Comparison of ENCODE assay signal across 28 cellular contexts in genomic region chr6:48117246-48117645, GRCh38. TPM values are rescaled to one million over a fixed set of nuclear protein-coding genes. Genes with fewer than 3 reads are reported as not detected.
"Had no signal": no experiment of that assay in that cellular context is flagged by ENCODE, and none has a peak within 500 bp of the region (broad histone marks: within the 10 kb centered on the region; RNA-seq: fewer than 3 reads in every experiment).

No MANE protein-coding gene starts in this region.

- H3K4me3 Mint-ChIP-seq: immature natural killer cell; mesothelial cell of epicardium; naive thymus-derived CD4-positive, alpha-beta T cell; natural killer cell treated with Interleukin-12 subunit alpha and Interleukin-12 subunit beta and Interleukin-15 and Interleukin-18, amount 100 ng/mL, for 72 hours; neural crest cell; stimulated activated naive B cell treated with anti-CD40 and anti-IgM and Interleukin-4, amounts not matched to agents 10 μg/mL and 1 μg/mL and 100 μg/mL, for 72 hours had no signal

- DNase-seq: hypothalamus; immature natural killer cell; kidney; left colon; left ventricle myocardium inferior; mesendoderm; naive thymus-derived CD4-positive, alpha-beta T cell; ovary; right lobe of liver; stimulated activated CD4-positive, alpha-beta T cell treated with anti-CD3 and anti-CD28 coated beads, Interleukin-12 subunit alpha, Interleukin-12 subunit beta, amount 100 ng/mL, for 4 hours; stimulated activated CD4-positive, alpha-beta T cell treated with anti-CD3 and anti-CD28 coated beads, Interleukin-15, amount 100 ng/mL, for 24 hours; stimulated activated CD4-positive, alpha-beta T cell treated with anti-CD3 and anti-CD28 coated beads, Interleukin-2, amount 100 ng/mL, for 24 hours; stimulated activated CD4-positive, alpha-beta T cell treated with anti-CD3 and anti-CD28 coated beads, Interleukin-4, amount 100 ng/mL, for 1 hour; stimulated activated naive B cell treated with anti-CD40 and anti-IgM and Interleukin-4, amounts not matched to agents 10 μg/mL and 1 μg/mL and 100 μg/mL, for 72 hours; stimulated activated naive CD8-positive, alpha-beta T cell treated with anti-CD3 and anti-CD28 coated beads, Interleukin-15, Interleukin-2, amounts not matched to agents 100 U/mL and 50 U/mL, for 24 hours; stomach; testis; thyroid gland; transverse colon; upper lobe of left lung had no signal

- H3K36me3 Mint-ChIP-seq: immature natural killer cell; mesothelial cell of epicardium; naive thymus-derived CD4-positive, alpha-beta T cell; natural killer cell treated with Interleukin-12 subunit alpha and Interleukin-12 subunit beta and Interleukin-15 and Interleukin-18, amount 100 ng/mL, for 72 hours; stimulated activated naive B cell treated with anti-CD40 and anti-IgM and Interleukin-4, amounts not matched to agents 10 μg/mL and 1 μg/mL and 100 μg/mL, for 72 hours had no signal

- H3K9me3 ChIP-seq: left ventricle myocardium inferior, ovary, right atrium auricular region, right lobe of liver, stomach, testis, thyroid gland, transverse colon, upper lobe of left lung, vagina had no signal

- H3K27me3 Mint-ChIP-seq: naive thymus-derived CD4-positive, alpha-beta T cell; natural killer cell treated with Interleukin-12 subunit alpha and Interleukin-12 subunit beta and Interleukin-15 and Interleukin-18, amount 100 ng/mL, for 72 hours; progenitor cell of endocrine pancreas; stimulated activated naive B cell treated with anti-CD40 and anti-IgM and Interleukin-4, amounts not matched to agents 10 μg/mL and 1 μg/mL and 100 μg/mL, for 72 hours had no signal

- H3K4me1 Mint-ChIP-seq: immature natural killer cell; naive thymus-derived CD4-positive, alpha-beta T cell; stimulated activated naive B cell treated with anti-CD40 and anti-IgM and Interleukin-4, amounts not matched to agents 10 μg/mL and 1 μg/mL and 100 μg/mL, for 72 hours had no signal

- ATAC-seq: left colon; naive thymus-derived CD4-positive, alpha-beta T cell; natural killer cell treated with Interleukin-12 subunit alpha and Interleukin-12 subunit beta and Interleukin-15 and Interleukin-18, amount 100 ng/mL, for 72 hours; right lobe of liver; stimulated activated naive B cell treated with anti-CD40 and anti-IgM and Interleukin-4, amounts not matched to agents 10 μg/mL and 1 μg/mL and 100 μg/mL, for 72 hours; stimulated activated naive CD8-positive, alpha-beta T cell treated with anti-CD3 and anti-CD28 coated beads, Interleukin-15, Interleukin-2, amounts not matched to agents 100 U/mL and 50 U/mL, for 24 hours had no signal

- H3K27ac Mint-ChIP-seq: immature natural killer cell; mesothelial cell of epicardium; naive thymus-derived CD4-positive, alpha-beta T cell; natural killer cell treated with Interleukin-12 subunit alpha and Interleukin-12 subunit beta and Interleukin-15 and Interleukin-18, amount 100 ng/mL, for 72 hours; progenitor cell of endocrine pancreas; stimulated activated naive B cell treated with anti-CD40 and anti-IgM and Interleukin-4, amounts not matched to agents 10 μg/mL and 1 μg/mL and 100 μg/mL, for 72 hours had no signal

- H3K27ac ChIP-seq: left ventricle myocardium inferior, ovary, right atrium auricular region, right lobe of liver, skin epidermis, stomach, testis, thyroid gland, transverse colon, upper lobe of left lung, vagina had no signal

- H3K4me3 ChIP-seq: left ventricle myocardium inferior, lung, ovary, right atrium auricular region, right lobe of liver, skin epidermis, stomach, testis, thyroid gland, transverse colon, upper lobe of left lung, vagina had no signal

- H3K9me3 Mint-ChIP-seq: neural crest cell had no signal

- H3K27me3 ChIP-seq: ovary, right atrium auricular region, right lobe of liver, stomach, testis, thyroid gland, transverse colon, upper lobe of left lung, vagina had no signal

- H3K4me1 ChIP-seq: right atrium auricular region, right lobe of liver, stomach, testis, thyroid gland, transverse colon, upper lobe of left lung, vagina had no signal

- H3K36me3 ChIP-seq: left ventricle myocardium inferior, ovary, right atrium auricular region, right lobe of liver, stomach, thyroid gland, transverse colon, upper lobe of left lung, vagina had no signal

RNA-seq across cellular contexts. Expression of gene PTCHD4, which starts 6.2 kb away (rescaled TPM):
- total RNA-seq: naive thymus-derived CD4-positive, alpha-beta T cell; natural killer cell treated with Interleukin-12 subunit alpha and Interleukin-12 subunit beta and Interleukin-15 and Interleukin-18, amount 100 ng/mL, for 72 hours; vagina had no signal
- polyA plus RNA-seq: immature natural killer cell; naive thymus-derived CD4-positive, alpha-beta T cell had no signal
